In genomic region chr1:192516776-192517297, GRCh38 we compare ENCODE assay signal across 8 cellular contexts. TPM values are rescaled to one million over a fixed set of nuclear protein-coding genes. Genes with fewer than 3 reads are reported as not detected.
DNase-seq lines count a peak whose midpoint lies in the region; ATAC-seq, FAIRE-seq and TF ChIP-seq lines count a peak whose summit lies in the region.

No MANE protein-coding gene starts in this region.

- H4K91ac ChIP-seq in trophoblast cell (ENCODE audit: low read depth, low read length): no peak overlapping the region

- no peak overlapping the region for H2AFZ ChIP-seq in astrocyte (ENCODE audit: low read depth, low read length)
- no peak overlapping the region for H2AFZ ChIP-seq in trophoblast cell (ENCODE audit: insufficient read depth, low read length, poor library complexity)

- H3K9me3 Mint-ChIP-seq in astrocyte (ENCODE audit: unreplicated experiment) (no peaks in the 10 kb centered on the region), mesothelial cell of epicardium (no peaks in the 10 kb centered on the region)

- H3K27me3 Mint-ChIP-seq in astrocyte (ENCODE audit: low read depth, unreplicated experiment): no peaks in the 10 kb centered on the region
- H3K27me3 Mint-ChIP-seq in mesothelial cell of epicardium (ENCODE audit: low read depth): no peaks in the 10 kb centered on the region

- H2AK5ac ChIP-seq in trophoblast cell (ENCODE audit: low read length): no peak overlapping the region

- DNase-seq in Right ventricle myocardium superior: no peak
- DNase-seq in right atrium auricular region (ENCODE audit: low spot score): no peak
- peak; percentile 70 for DNase-seq in SK-N-MC (ENCODE audit: low read depth, low spot score)
- DNase-seq in astrocyte (ENCODE audit: low read depth): peak; percentile 69
- peak; percentile 4 to 50 for DNase-seq in trophoblast cell
- DNase-seq in mesothelial cell of epicardium (ENCODE audit: low spot score in 2 of 2, unreplicated experiment in 2 of 2): no peak
- no peak for DNase-seq in hippocampal formation (lab: John Stamatoyannopoulos, UW)

- no peak overlapping the region for H3K27ac ChIP-seq in right atrium auricular region
- H3K27ac ChIP-seq in SK-N-MC: peak overlapping the region; percentile 63; the same call in 1 of the 2 replicates
- no peak overlapping the region for H3K27ac ChIP-seq in astrocyte (ENCODE audit: low read depth, low read length)
- no peak overlapping the region for H3K27ac ChIP-seq in trophoblast cell (ENCODE audit: low read depth, low read length)

- ATAC-seq in Right ventricle myocardium superior (ENCODE audit: poor library complexity) (peak; percentile 69), HG03103 (IDR thresholded peaks at IDR 0.05; ENCODE audit: low read depth, unreplicated experiment) (peak; percentile 99)

- no peaks in the 10 kb centered on the region for H4K20me1 ChIP-seq in astrocyte (ENCODE audit: insufficient read depth, low read length)

- H3K4me3 Mint-ChIP-seq in astrocyte (ENCODE audit: unreplicated experiment): no peak overlapping the region
- H3K4me3 Mint-ChIP-seq in mesothelial cell of epicardium: no peak overlapping the region

- no peak overlapping the region for H4K8ac ChIP-seq in trophoblast cell (ENCODE audit: low read depth, low read length)

- H3K9ac ChIP-seq in SK-N-MC (ENCODE audit: insufficient read length): peak overlapping the region; percentile 6
- no peak overlapping the region for H3K9ac ChIP-seq in astrocyte (ENCODE audit: low read length)
- H3K9ac ChIP-seq in trophoblast cell (ENCODE audit: low read length): no peak overlapping the region

- no peaks in the 10 kb centered on the region for H3K79me2 ChIP-seq in astrocyte (ENCODE audit: insufficient read depth, low read length)
- no peaks in the 10 kb centered on the region for H3K79me2 ChIP-seq in trophoblast cell (ENCODE audit: control insufficient read depth, insufficient read depth, low read length, poor library complexity)

- H3K36me3 Mint-ChIP-seq in astrocyte (ENCODE audit: low read depth, unreplicated experiment) (no peaks in the 10 kb centered on the region), mesothelial cell of epicardium (no peaks in the 10 kb centered on the region)

- no peaks in the 10 kb centered on the region for H3K36me3 ChIP-seq in right atrium auricular region
- H3K36me3 ChIP-seq in SK-N-MC (ENCODE audit: insufficient read depth, low read length): no peaks in the 10 kb centered on the region
- H3K36me3 ChIP-seq in astrocyte (ENCODE audit: insufficient read depth, low read length): no peaks in the 10 kb centered on the region
- no peaks in the 10 kb centered on the region for H3K36me3 ChIP-seq in trophoblast cell (ENCODE audit: control insufficient read depth in 1 of 2, insufficient read depth in 2 of 2, low read length in 2 of 2)

- peaks cover 15% of the 10 kb centered on the region for H3K4me1 Mint-ChIP-seq in astrocyte (ENCODE audit: low read depth, unreplicated experiment)
- H3K4me1 Mint-ChIP-seq in mesothelial cell of epicardium: peaks cover 40% of the 10 kb centered on the region

- H3K4me3 ChIP-seq in right atrium auricular region: no peak overlapping the region
- peak overlapping the region; percentile 64 for H3K4me3 ChIP-seq in SK-N-MC
- H3K4me3 ChIP-seq in astrocyte (ENCODE audit: insufficient read depth, low read depth, low read length): no peak overlapping the region
- no peak overlapping the region for H3K4me3 ChIP-seq in trophoblast cell (ENCODE audit: low read depth, low read length)

- no peaks in the 10 kb centered on the region for H3K27me3 ChIP-seq in right atrium auricular region
- H3K27me3 ChIP-seq in astrocyte (ENCODE audit: insufficient read depth, low read length): no peaks in the 10 kb centered on the region
- H3K27me3 ChIP-seq in trophoblast cell (ENCODE audit: insufficient read depth, low read length): no peaks in the 10 kb centered on the region

- H3K9me3 ChIP-seq in right atrium auricular region (no peaks in the 10 kb centered on the region), SK-N-MC (ENCODE audit: low read depth, low read length) (no peaks in the 10 kb centered on the region), astrocyte (ENCODE audit: insufficient read depth, low read depth, low read length) (no peaks in the 10 kb centered on the region), trophoblast cell (ENCODE audit: insufficient read depth, low read depth, low read length) (no peaks in the 10 kb centered on the region)

- H3K4me2 ChIP-seq in astrocyte (ENCODE audit: low read length) (no peak overlapping the region), trophoblast cell (ENCODE audit: low read length) (no peak overlapping the region)

- no peak overlapping the region for H3K4ac ChIP-seq in trophoblast cell (ENCODE audit: low read depth, low read length)

- no peak overlapping the region for H2BK5ac ChIP-seq in trophoblast cell (ENCODE audit: low read depth, low read length, poor library complexity)

- no peak overlapping the region for H2BK12ac ChIP-seq in trophoblast cell (ENCODE audit: low read length)

- no peak overlapping the region for H3K27ac Mint-ChIP-seq in astrocyte (ENCODE audit: unreplicated experiment)
- H3K27ac Mint-ChIP-seq in mesothelial cell of epicardium: no peak overlapping the region

- no peak overlapping the region for H4K12ac ChIP-seq in trophoblast cell (ENCODE audit: low read depth, low read length)

- intact Hi-C loops in Right ventricle myocardium superior (cut with DNase I): no loop called here

- H3K18ac ChIP-seq in trophoblast cell (ENCODE audit: low read length): no peak overlapping the region

- H3K4me1 ChIP-seq in right atrium auricular region: no peaks in the 10 kb centered on the region
- no peaks in the 10 kb centered on the region for H3K4me1 ChIP-seq in astrocyte (ENCODE audit: insufficient read depth, low read length)
- H3K4me1 ChIP-seq in trophoblast cell (ENCODE audit: control insufficient read depth in 1 of 2, insufficient read depth in 2 of 2, low read length in 2 of 2): peaks cover 0 to 2% of the 10 kb centered on the region in 2 experiments

- no peak overlapping the region for H3K14ac ChIP-seq in trophoblast cell (ENCODE audit: low read length)

- no peak overlapping the region for H2BK120ac ChIP-seq in trophoblast cell (ENCODE audit: insufficient read depth, low read length, poor library complexity)

- H3K79me1 ChIP-seq in trophoblast cell (ENCODE audit: low read length): no peaks in the 10 kb centered on the region

- peak overlapping the region; percentile 52 for H3K23ac ChIP-seq in trophoblast cell (ENCODE audit: low read length)

- WGBS in trophoblast cell (ENCODE audit: extremely low coverage, insufficient coverage, insufficient read length): no CpG with 5 or more reads among the region's 11 CpGs

- FAIRE-seq in astrocyte (lab: Jason Lieb, UNC): no peak

- TF ChIP-seq CTCF in right atrium auricular region (IDR thresholded peaks at IDR 0.05): no peak
- TF ChIP-seq CTCF in astrocyte (IDR thresholded peaks at IDR 0.05; ENCODE audit: insufficient read depth, low read depth, low read length): no peak
- TF ChIP-seq CTCF in mesothelial cell of epicardium (IDR thresholded peaks at IDR 0.05; ENCODE audit: unreplicated experiment): no peak

RNA-seq across cellular contexts. Expression of gene RGS1, which starts 58.7 kb away (rescaled TPM):
- total RNA-seq in Right ventricle myocardium superior: 0.65 TPM
- total RNA-seq in right atrium auricular region: 10 to 100 TPM; 22.8 to 24.7 TPM
- not detected in 2 replicates for total RNA-seq in astrocyte
- polyA plus RNA-seq in trophoblast cell (2013): 1.3 and 1.7 TPM in 2 replicates
- total RNA-seq in mesothelial cell of epicardium: 0.38 to 0.40 TPM in 2 of 3 replicates, not detected in the other

Comparison
In these comparisons a context has a peak if more than half of its experiments do, and no peak if none do; other contexts are left out.
1. RNA of gene RGS1, which starts 58.7 kb away (total RNA-seq): 22.8 to 24.7 TPM in right atrium auricular region; 0.65 TPM in Right ventricle myocardium superior (single experiment), 0.38 to 0.40 TPM in mesothelial cell of epicardium and not detected in astrocyte; every median in the first group is over 10 times any median in the second.
2. DNase-seq: peak in SK-N-MC (single experiment), astrocyte (single experiment) and trophoblast cell (2 of 2); none in Right ventricle myocardium superior (single experiment), right atrium auricular region (single experiment), mesothelial cell of epicardium (0 of 2) and hippocampal formation (0 of 2).